ENCODE assay signal across 16 cellular contexts in genomic region chr10:107091126-107091525, GRCh38.
DNase-seq lines count a peak whose midpoint lies in the region; FAIRE-seq and TF ChIP-seq lines count a peak whose summit lies in the region.
"Had no signal": no experiment of that assay in that cellular context is flagged by ENCODE, and none has a peak within 500 bp of the region (broad histone marks: within the 10 kb centered on the region; RNA-seq: fewer than 3 reads in every experiment).

No MANE protein-coding gene starts in this region.

- no peaks in the 10 kb centered on the region for H3K36me3 Mint-ChIP-seq in neural progenitor cell
- H3K36me3 Mint-ChIP-seq in activated CD4-positive, alpha-beta T cell treated with anti-CD3 and anti-CD28 coated beads, Interleukin-2, amount 10 ng/mL, durations not matched to agents 24 days and 14 days (ENCODE audit: low read depth) = no peaks in the 10 kb centered on the region

- intact Hi-C loops in activated CD4-positive, alpha-beta T cell treated with anti-CD3 and anti-CD28 coated beads, Interleukin-2, amount 10 ng/mL, durations not matched to agents 24 days and 14 days (cut with micrococcal nuclease) = no loop called here

- H2AFZ ChIP-seq in neural progenitor cell (replicated peaks) = no peak overlapping the region

- peak; percentile 20 for DNase-seq in D721Med (ENCODE audit: insufficient read length, low spot score)
- peak; percentile 88 for DNase-seq in NCI-H82 treated with DMSO at 0.1 percent for 48 hours (lab: John Stamatoyannopoulos, UW; ENCODE audit: unreplicated experiment)
- DNase-seq in foreskin fibroblast = peak; percentile 3 to 8
- DNase-seq in neural progenitor cell (ENCODE audit: low spot score) = peak; percentile 42
- DNase-seq in NCI-H1436 treated with DMSO at 0.1 percent for 48 hours (lab: John Stamatoyannopoulos, UW) = no peak
- no peak for DNase-seq in hepatic stellate cell (ENCODE audit: low spot score)
- no peak for DNase-seq in globus pallidus (ENCODE audit: low spot score)
- no peak for DNase-seq in activated CD4-positive, alpha-beta T cell treated with anti-CD3 and anti-CD28 coated beads, Interleukin-2, amount 10 ng/mL, durations not matched to agents 24 days and 14 days
- DNase-seq: DMS79, NCI-H1436, NCI-H2081, NCI-H510A treated with DMSO at 0.1 percent for 48 hours, SIG-M5, SW 1271 had no signal

- peak; percentile 83 for FAIRE-seq in D721Med (lab: Jason Lieb, UNC)
- FAIRE-seq: RCC 7860 had no signal

- no peak overlapping the region for H3K4me2 ChIP-seq in neural progenitor cell

- peaks cover 15% of the 10 kb centered on the region for H3K4me1 Mint-ChIP-seq in neural progenitor cell
- no peaks in the 10 kb centered on the region for H3K4me1 Mint-ChIP-seq in activated CD4-positive, alpha-beta T cell treated with anti-CD3 and anti-CD28 coated beads, Interleukin-2, amount 10 ng/mL, durations not matched to agents 24 days and 14 days

- H3K27ac Mint-ChIP-seq in neural progenitor cell = no peak overlapping the region
- no peak overlapping the region for H3K27ac Mint-ChIP-seq in activated CD4-positive, alpha-beta T cell treated with anti-CD3 and anti-CD28 coated beads, Interleukin-2, amount 10 ng/mL, durations not matched to agents 24 days and 14 days

- H3K4me3 Mint-ChIP-seq in neural progenitor cell = no peak overlapping the region
- no peak overlapping the region for H3K4me3 Mint-ChIP-seq in activated CD4-positive, alpha-beta T cell treated with anti-CD3 and anti-CD28 coated beads, Interleukin-2, amount 10 ng/mL, durations not matched to agents 24 days and 14 days

- no peaks in the 10 kb centered on the region for H3K9me3 ChIP-seq in neural progenitor cell (ENCODE audit: low read depth)
- H3K9me3 ChIP-seq: HAP-1 had no signal

- H3K9ac ChIP-seq in neural progenitor cell = no peak overlapping the region

- no peaks in the 10 kb centered on the region for H3K27me3 ChIP-seq in neural progenitor cell

- H3K4me1 ChIP-seq in neural progenitor cell = peaks cover 34% of the 10 kb centered on the region
- H3K4me1 ChIP-seq: HAP-1 had no signal

- no peaks in the 10 kb centered on the region for H3K79me2 ChIP-seq in neural progenitor cell (ENCODE audit: low read depth)

- no peak for TF ChIP-seq CTCF in D721Med (IDR thresholded peaks at IDR 0.05; ENCODE audit: insufficient read depth, missing control alignments)
- TF ChIP-seq CTCF in foreskin fibroblast (IDR thresholded peaks at IDR 0.05; ENCODE audit: low read depth, low read length) = no peak
- no peak for TF ChIP-seq CTCF in neural progenitor cell (IDR thresholded peaks at IDR 0.05)

- H3K36me3 ChIP-seq in neural progenitor cell = no peaks in the 10 kb centered on the region
- H3K36me3 ChIP-seq: HAP-1 had no signal

- H4K20me1 ChIP-seq in neural progenitor cell (ENCODE audit: low read depth) = no peaks in the 10 kb centered on the region

- H3K27me3 Mint-ChIP-seq in neural progenitor cell (ENCODE audit: insufficient read depth, low read depth) = peaks cover 3% of the 10 kb centered on the region
- no peaks in the 10 kb centered on the region for H3K27me3 Mint-ChIP-seq in activated CD4-positive, alpha-beta T cell treated with anti-CD3 and anti-CD28 coated beads, Interleukin-2, amount 10 ng/mL, durations not matched to agents 24 days and 14 days

- H3F3A ChIP-seq in neural progenitor cell (ENCODE audit: low read depth) = no peaks in the 10 kb centered on the region

- peaks cover 3% of the 10 kb centered on the region for H3K9me3 Mint-ChIP-seq in neural progenitor cell
- H3K9me3 Mint-ChIP-seq in activated CD4-positive, alpha-beta T cell treated with anti-CD3 and anti-CD28 coated beads, Interleukin-2, amount 10 ng/mL, durations not matched to agents 24 days and 14 days = no peaks in the 10 kb centered on the region

- H3K27ac ChIP-seq in neural progenitor cell = no peak overlapping the region

- H3K4me3 ChIP-seq in foreskin fibroblast (ENCODE audit: low read depth in 1 of 2, low read length in 2 of 2) = no peak overlapping the region
- H3K4me3 ChIP-seq in neural progenitor cell = no peak overlapping the region
- H3K4me3 ChIP-seq: HAP-1 had no signal

Comparison
In these comparisons a context has a peak if more than half of its experiments do, and no peak if none do; other contexts are left out.
1. DNase-seq: peak in D721Med (single experiment), NCI-H82 treated with DMSO at 0.1 percent for 48 hours (single experiment), foreskin fibroblast (2 of 2) and neural progenitor cell (single experiment); none in NCI-H1436 treated with DMSO at 0.1 percent for 48 hours (single experiment), hepatic stellate cell (single experiment), globus pallidus (single experiment) and activated CD4-positive, alpha-beta T cell treated with anti-CD3 and anti-CD28 coated beads, Interleukin-2, amount 10 ng/mL, durations not matched to agents 24 days and 14 days (single experiment).